ENCODE assay signal across 11 cellular contexts in genomic region chr2:71618327-71619113, GRCh38.
A peak's percentile ranks its signal among the peaks of the same experiment; 100 is the strongest.
DNase-seq lines count a peak whose midpoint lies in the region; ATAC-seq and TF ChIP-seq lines count a peak whose summit lies in the region.
"Had no signal": no experiment of that assay in that cellular context is flagged by ENCODE, and none has a peak within 500 bp of the region (broad histone marks: within the 10 kb centered on the region; RNA-seq: fewer than 3 reads in every experiment).

No MANE protein-coding gene starts in this region.

- no peaks in the 10 kb centered on the region for H3K36me3 Mint-ChIP-seq in progenitor cell of endocrine pancreas (ENCODE audit: insufficient read depth)

- ATAC-seq in GM21619 (IDR thresholded peaks at IDR 0.05; ENCODE audit: unreplicated experiment) (no peak), GM19023 (IDR thresholded peaks at IDR 0.05; ENCODE audit: unreplicated experiment) (no peak)

- peaks cover 5% of the 10 kb centered on the region for H3K27me3 Mint-ChIP-seq in progenitor cell of endocrine pancreas

- no peak for TF ChIP-seq CTCF in progenitor cell of endocrine pancreas (IDR thresholded peaks at IDR 0.05; ENCODE audit: unreplicated experiment)

- no peak overlapping the region for H3K4me3 Mint-ChIP-seq in progenitor cell of endocrine pancreas (ENCODE audit: low read depth)

- no peak overlapping the region for H3K27ac Mint-ChIP-seq in progenitor cell of endocrine pancreas

- H3K9me3 Mint-ChIP-seq in progenitor cell of endocrine pancreas (ENCODE audit: low read depth), result no peaks in the 10 kb centered on the region

- peak; percentile 30 for DNase-seq in DMS53 (lab: John Stamatoyannopoulos, UW)
- no peak for DNase-seq in DMS53 treated with DMSO at 0.1 percent for 48 hours (lab: John Stamatoyannopoulos, UW; ENCODE audit: unreplicated experiment)
- DNase-seq in NAMALWA (ENCODE audit: low spot score), result peak; percentile 28
- peak; percentile 45 for DNase-seq in ecto neural progenitor cell (ENCODE audit: low spot score)
- peak; percentile 8 for DNase-seq in progenitor cell of endocrine pancreas (ENCODE audit: low spot score, unreplicated experiment)
- no peak for DNase-seq in AG08395 (ENCODE audit: low spot score)
- DNase-seq: activated T-cell treated with anti-CD3 and anti-CD28 coated beads for 4 hours; NCI-H1417; stimulated activated naive CD4-positive, alpha-beta T cell had no signal

- no peaks in the 10 kb centered on the region for H3K4me1 Mint-ChIP-seq in progenitor cell of endocrine pancreas (ENCODE audit: low read depth)

Comparison
In these comparisons a context has a peak if more than half of its experiments do, and no peak if none do; other contexts are left out.
1. DNase-seq: peak in DMS53 (single experiment), NAMALWA (single experiment), ecto neural progenitor cell (single experiment) and progenitor cell of endocrine pancreas (single experiment); none in DMS53 treated with DMSO at 0.1 percent for 48 hours (single experiment) and AG08395 (single experiment).